Comparison of ENCODE assay signal across 20 cellular contexts in the genomic region with DNA sequence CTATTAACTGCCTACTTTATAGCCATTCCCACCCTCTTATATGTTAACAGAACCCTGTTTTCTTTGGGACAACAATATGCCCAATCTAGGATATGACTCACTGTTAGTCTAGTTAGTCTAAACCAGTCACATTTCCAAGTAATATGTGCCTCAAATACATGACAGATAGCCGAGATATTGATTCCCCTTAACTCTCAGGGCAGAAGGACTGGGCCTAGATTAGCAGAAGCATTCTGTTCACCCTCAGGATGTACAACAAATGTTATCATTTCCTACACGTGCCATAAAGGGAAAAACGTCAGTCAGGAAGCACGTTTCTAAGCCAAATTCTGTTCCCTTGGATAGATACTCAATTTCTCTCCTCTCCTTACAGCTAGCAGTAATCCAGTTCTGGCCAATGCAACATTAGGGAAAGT.
DNase-seq lines count a peak whose midpoint lies in the region; ATAC-seq and TF ChIP-seq lines count a peak whose summit lies in the region.
"Had no signal": no experiment of that assay in that cellular context is flagged by ENCODE, and none has a peak within 500 bp of the region (broad histone marks: within the 10 kb centered on the region; RNA-seq: fewer than 3 reads in every experiment).

No MANE protein-coding gene starts in this region.

- H3K4me3 ChIP-seq in GM23248 (no peak overlapping the region), fibroblast of lung (replicated peaks in 1 of 4; ENCODE audit: control extremely low read depth in 1 of 4, insufficient read depth in 1 of 4, low read depth in 3 of 4, low read length in 4 of 4) (no peak overlapping the region), gastrocnemius medialis (no peak overlapping the region)
- H3K4me3 ChIP-seq: esophagus squamous epithelium, lung, Peyer's patch, psoas muscle, thoracic aorta had no signal

- POLR2A ChIA-PET in RWPE1 (lab: Yijun Ruan, JAX; ENCODE audit: low non-redundant PET) = no interaction called here

- no peaks in the 10 kb centered on the region for H3K9me3 ChIP-seq in GM23248 (ENCODE audit: low read depth)
- H3K9me3 ChIP-seq in fibroblast of lung (ENCODE audit: control insufficient read depth, insufficient read depth, low read depth, low read length) = no peaks in the 10 kb centered on the region
- H3K9me3 ChIP-seq in gastrocnemius medialis = no peaks in the 10 kb centered on the region
- H3K9me3 ChIP-seq: esophagus squamous epithelium, Peyer's patch, psoas muscle, thoracic aorta had no signal

- TF ChIP-seq CTCF in RWPE1 (conservative IDR thresholded peaks at IDR 0.05; ENCODE audit: low read depth) (no peak), fibroblast of lung (conservative IDR thresholded peaks at IDR 0.05 in 1 of 2, IDR thresholded peaks at IDR 0.05 in 1 of 2; ENCODE audit: low read depth in 1 of 2, low read length in 2 of 2) (no peak), gastrocnemius medialis (IDR thresholded peaks at IDR 0.05 in 4 of 5, conservative IDR thresholded peaks at IDR 0.05 in 1 of 5) (no peak)

- H2AFZ ChIP-seq in GM23248 (no peak overlapping the region), fibroblast of lung (ENCODE audit: low read length) (no peak overlapping the region)

- H3K4me2 ChIP-seq in GM23248 (ENCODE audit: unreplicated experiment) (no peak overlapping the region), fibroblast of lung (ENCODE audit: extremely low read depth, insufficient read depth, low read length) (no peak overlapping the region)

- CTCF ChIA-PET in RWPE1 (lab: Yijun Ruan, JAX) = no interaction called here

- H3K9me2 ChIP-seq in GM23248 (ENCODE audit: insufficient read depth) = no peaks in the 10 kb centered on the region

- H3K79me2 ChIP-seq in GM23248 (ENCODE audit: insufficient read depth) (no peaks in the 10 kb centered on the region), fibroblast of lung (ENCODE audit: control insufficient read depth, insufficient read depth, low read length) (no peaks in the 10 kb centered on the region)

- 81 to 82% methylated on average over 4 of the region's 4 CpGs for WGBS in GM23248 (ENCODE audit: low coverage in 1 of 2, low lambda C conversion rate in 2 of 2, missing lambda C conversion rate in 2 of 2), 2 experiments

- H3K36me3 ChIP-seq in GM23248 (ENCODE audit: low read depth) (no peaks in the 10 kb centered on the region), fibroblast of lung (ENCODE audit: control insufficient read depth, insufficient read depth, low read length) (no peaks in the 10 kb centered on the region), gastrocnemius medialis (no peaks in the 10 kb centered on the region)
- H3K36me3 ChIP-seq: esophagus squamous epithelium, Peyer's patch, thoracic aorta had no signal

- no peaks in the 10 kb centered on the region for H4K20me1 ChIP-seq in GM23248 (ENCODE audit: insufficient read depth)
- H4K20me1 ChIP-seq in fibroblast of lung (ENCODE audit: control insufficient read depth, extremely low read depth, insufficient read depth, low read length) = no peaks in the 10 kb centered on the region

- intact Hi-C loops in gastrocnemius medialis (cut with DNase I; ENCODE audit: low total_unique reads) = no loop called here

- peak; percentile 5 for DNase-seq in GM23248
- DNase-seq in RWPE1 (ENCODE audit: low spot score) = peak; percentile 1
- peak; percentile 11 to 36 for DNase-seq in fibroblast of lung (ENCODE audit: low read depth in 2 of 2)
- no peak for DNase-seq in gastrocnemius medialis
- no peak for DNase-seq in cerebellum (ENCODE audit: low spot score)
- no peak for DNase-seq in GM03348 (ENCODE audit: low spot score)
- DNase-seq: activated CD8-positive, alpha-beta memory T cell treated with anti-CD3 and anti-CD28 coated beads for 24 hours; amniotic stem cell; DND-41; esophagus squamous epithelium; NCI-H2029 treated with DMSO at 0.1 percent for 48 hours; NCI-H526 treated with DMSO at 0.1 percent for 48 hours; Peyer's patch; psoas muscle; stimulated activated CD4-positive, alpha-beta T cell treated with anti-CD3 and anti-CD28 coated beads, Interleukin-1b, Interleukin-23, amount 100 ng/mL, for 48 hours had no signal

- in situ Hi-C loops in GM23248 (cut with MboI) (no loop called here), gastrocnemius medialis (cut with MboI; ENCODE audit: low sequenced_read_pairs in 4 of 4) (no loop called here)

- no peak overlapping the region for H3K27ac ChIP-seq in GM23248
- H3K27ac ChIP-seq in RWPE1 = no peak overlapping the region
- H3K27ac ChIP-seq in fibroblast of lung (ENCODE audit: insufficient read depth, low read length) = no peak overlapping the region
- H3K27ac ChIP-seq in gastrocnemius medialis = peak overlapping the region; percentile 34 to 59 (median 53)
- H3K27ac ChIP-seq: Peyer's patch, thoracic aorta had no signal

- H3K9ac ChIP-seq in GM23248 (no peak overlapping the region), fibroblast of lung (ENCODE audit: insufficient read depth, low read length) (no peak overlapping the region)

- ATAC-seq in gastrocnemius medialis (peak; percentile 46 to 50), GM21423 (IDR thresholded peaks at IDR 0.05; ENCODE audit: unreplicated experiment) (no peak)
- ATAC-seq: activated T-helper 17 cell treated with anti-CD3 and anti-CD28 coated beads, Interleukin-2, amount 50 U/mL, for 72 hours; natural killer cell treated with Interleukin-12 subunit alpha and Interleukin-12 subunit beta and Interleukin-15 and Interleukin-18, amount 100 ng/mL, for 72 hours had no signal

- TF ChIP-seq POLR2A in gastrocnemius medialis (IDR thresholded peaks at IDR 0.05) = no peak

- no peaks in the 10 kb centered on the region for H3K4me1 ChIP-seq in GM23248 (ENCODE audit: insufficient read depth)
- no peaks in the 10 kb centered on the region for H3K4me1 ChIP-seq in fibroblast of lung (ENCODE audit: control insufficient read depth, extremely low read depth, insufficient read depth, low read length)
- H3K4me1 ChIP-seq in gastrocnemius medialis = no peaks in the 10 kb centered on the region
- H3K4me1 ChIP-seq: Peyer's patch, psoas muscle had no signal

- H3K27me3 ChIP-seq in GM23248 (replicated peaks; ENCODE audit: insufficient read depth) (no peaks in the 10 kb centered on the region), fibroblast of lung (ENCODE audit: control insufficient read depth, insufficient read depth, low read length) (no peaks in the 10 kb centered on the region), gastrocnemius medialis (no peaks in the 10 kb centered on the region)
- H3K27me3 ChIP-seq: esophagus squamous epithelium, Peyer's patch had no signal

- no peaks in the 10 kb centered on the region for H3F3A ChIP-seq in GM23248 (ENCODE audit: insufficient read depth)

Comparison
In these comparisons a context has a peak if more than half of its experiments do, and no peak if none do; other contexts are left out.
1. DNase-seq: peak in GM23248 (single experiment), RWPE1 (single experiment) and fibroblast of lung (2 of 2); none in gastrocnemius medialis (0 of 2), cerebellum (single experiment) and GM03348 (single experiment).
2. H3K27ac ChIP-seq: peak in gastrocnemius medialis (4 of 4); none in GM23248 (single experiment), RWPE1 (single experiment) and fibroblast of lung (single experiment).